ENCODE assay signal across 10 cellular contexts in the genomic region with DNA sequence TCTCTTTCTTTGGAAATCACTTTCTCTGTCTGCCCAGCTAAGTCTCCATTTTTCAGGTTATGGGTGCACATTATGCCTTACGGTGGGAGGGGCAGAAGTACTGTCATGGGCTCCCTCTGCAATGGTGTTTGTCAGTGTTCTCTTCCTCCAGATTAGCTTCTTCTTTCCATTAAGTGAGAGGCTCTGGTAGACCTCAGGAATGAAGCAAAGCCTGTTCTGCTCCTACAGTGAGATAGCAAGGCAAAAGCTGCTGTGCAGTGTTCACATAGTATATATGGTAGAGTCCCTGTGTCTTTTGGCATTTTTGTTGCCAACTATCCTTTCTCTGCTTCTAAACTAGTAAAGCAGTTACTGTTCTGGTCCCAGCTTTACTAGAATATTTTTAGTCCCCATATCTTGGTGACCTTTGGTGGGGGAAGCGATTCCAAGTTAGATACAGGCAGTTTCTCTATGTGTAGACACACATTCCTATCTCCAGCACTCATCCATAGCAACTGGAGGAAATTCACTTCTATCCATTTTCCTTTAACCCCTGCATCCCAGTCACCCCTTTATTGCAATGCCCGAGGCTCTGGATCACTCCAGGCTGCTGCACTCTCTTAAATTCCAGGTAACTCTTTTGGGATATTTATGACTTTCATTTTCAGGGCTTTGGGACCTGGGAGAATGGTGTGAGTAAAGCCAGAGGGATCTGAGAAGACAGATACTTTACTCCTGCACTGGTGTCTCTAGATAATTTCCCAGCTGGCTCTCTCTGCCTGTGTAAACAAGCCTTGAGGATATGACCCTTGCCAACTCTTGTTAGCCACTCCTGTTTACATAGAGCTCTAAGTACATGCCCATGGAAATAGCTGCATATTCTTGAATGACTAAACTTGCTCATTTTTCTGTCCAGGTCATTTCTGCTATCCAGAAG. TPM values are rescaled to one million over a fixed set of nuclear protein-coding genes. Genes with fewer than 3 reads are reported as not detected.
DNase-seq lines count a peak whose midpoint lies in the region; ATAC-seq and FAIRE-seq lines count a peak whose summit lies in the region.
"Had no signal": no experiment of that assay in that cellular context is flagged by ENCODE, and none has a peak within 500 bp of the region (broad histone marks: within the 10 kb centered on the region; RNA-seq: fewer than 3 reads in every experiment).

No MANE protein-coding gene starts in this region.

- no peak overlapping the region for H2AK5ac ChIP-seq in trophoblast cell (ENCODE audit: low read length)

- H3K36me3 ChIP-seq in trophoblast cell (ENCODE audit: control insufficient read depth in 1 of 2, insufficient read depth in 2 of 2, low read length in 2 of 2) = no peaks in the 10 kb centered on the region

- H3K79me1 ChIP-seq in trophoblast cell (ENCODE audit: low read length) = peaks cover 15% of the 10 kb centered on the region

- WGBS in trophoblast cell (ENCODE audit: extremely low coverage, insufficient coverage, insufficient read length) = no CpG with 5 or more reads among the region's 3 CpGs

- no peaks in the 10 kb centered on the region for H3K9me3 ChIP-seq in trophoblast cell (ENCODE audit: insufficient read depth, low read depth, low read length)

- H4K12ac ChIP-seq in trophoblast cell (ENCODE audit: low read depth, low read length) = no peak overlapping the region

- H3K18ac ChIP-seq in trophoblast cell (ENCODE audit: low read length) = no peak overlapping the region

- H3K4me3 ChIP-seq in trophoblast cell (ENCODE audit: low read depth, low read length) = no peak overlapping the region

- H4K91ac ChIP-seq in trophoblast cell (ENCODE audit: low read depth, low read length) = peak overlapping the region; percentile 99

- peak; percentile 93 for DNase-seq in EH (ENCODE audit: low read depth)
- peak; percentile 43 for DNase-seq in RCC 7860 (ENCODE audit: low spot score)
- DNase-seq in fibroblast of the conjunctiva (ENCODE audit: low read depth) = peak; percentile 57
- peak; percentile 89 to 96 for DNase-seq in trophoblast cell
- no peak for DNase-seq in DMS153 treated with DMSO at 0.1 percent for 48 hours (lab: John Stamatoyannopoulos, UW; ENCODE audit: unreplicated experiment)
- no peak for DNase-seq in hypothalamus (lab: John Stamatoyannopoulos, UW)
- no peak for DNase-seq in cerebellar nuclear complex (lab: John Stamatoyannopoulos, UW)
- DNase-seq: activated naive CD4-positive, alpha-beta T cell treated with anti-CD3 and anti-CD28 coated beads, Interleukin-2, amount 10 ng/mL, durations not matched to agents 7 days and 5 days; stimulated activated CD4-positive, alpha-beta T cell treated with anti-CD3 and anti-CD28 coated beads, Interleukin-4, amount 100 ng/mL, for 4 hours had no signal

- no peak for ATAC-seq in GM21619 (IDR thresholded peaks at IDR 0.05; ENCODE audit: unreplicated experiment)

- peak overlapping the region; percentile 97 for H2BK5ac ChIP-seq in trophoblast cell (ENCODE audit: low read depth, low read length, poor library complexity)

- no peak overlapping the region for H4K8ac ChIP-seq in trophoblast cell (ENCODE audit: low read depth, low read length)

- no peak overlapping the region for H2AFZ ChIP-seq in trophoblast cell (ENCODE audit: insufficient read depth, low read length, poor library complexity)

- H2BK120ac ChIP-seq in trophoblast cell (ENCODE audit: insufficient read depth, low read length, poor library complexity) = peak overlapping the region; percentile 100

- H3K23ac ChIP-seq in trophoblast cell (ENCODE audit: low read length) = no peak overlapping the region

- no peak overlapping the region for H3K14ac ChIP-seq in trophoblast cell (ENCODE audit: low read length)

- H3K4me1 ChIP-seq in trophoblast cell (ENCODE audit: control insufficient read depth in 1 of 2, insufficient read depth in 2 of 2, low read length in 2 of 2) = peaks cover 12 to 17% of the 10 kb centered on the region in 2 experiments

- H3K79me2 ChIP-seq in trophoblast cell (ENCODE audit: control insufficient read depth, insufficient read depth, low read length, poor library complexity) = no peaks in the 10 kb centered on the region

- H3K27me3 ChIP-seq in trophoblast cell (ENCODE audit: insufficient read depth, low read length) = no peaks in the 10 kb centered on the region

- peak overlapping the region; percentile 93 for H3K27ac ChIP-seq in trophoblast cell (ENCODE audit: low read depth, low read length)

- FAIRE-seq in RCC 7860 (lab: Jason Lieb, UNC) = no peak

- H3K4me2 ChIP-seq in trophoblast cell (ENCODE audit: low read length) = peak overlapping the region; percentile 53

- no peak overlapping the region for H3K4ac ChIP-seq in trophoblast cell (ENCODE audit: low read depth, low read length)

- H3K9ac ChIP-seq in trophoblast cell (ENCODE audit: low read length) = no peak overlapping the region

- peak overlapping the region; percentile 99 for H2BK12ac ChIP-seq in trophoblast cell (ENCODE audit: low read length)

RNA-seq across cellular contexts. Expression of gene TRIM34, which starts 3.9 kb away (rescaled TPM):
- polyA plus RNA-seq in trophoblast cell (2013) = 7.3 and 8.8 TPM in 2 replicates

RNA-seq across cellular contexts. Expression of gene TRIM6, which starts 24.4 kb away (rescaled TPM):
- 17.9 and 18.5 TPM in 2 replicates for polyA plus RNA-seq in trophoblast cell (2013)

RNA-seq across cellular contexts. Expression of gene OR52B6, which starts 40.2 kb away (rescaled TPM):
- not detected in 2 replicates for polyA plus RNA-seq in trophoblast cell (2013)

Comparison
In these comparisons a context has a peak if more than half of its experiments do, and no peak if none do; other contexts are left out.
1. DNase-seq: peak in EH (single experiment), RCC 7860 (single experiment), fibroblast of the conjunctiva (single experiment) and trophoblast cell (2 of 2); none in DMS153 treated with DMSO at 0.1 percent for 48 hours (single experiment), hypothalamus (0 of 51) and cerebellar nuclear complex (0 of 2).